19 cellular contexts compared by ENCODE assay signal in the genomic region with DNA sequence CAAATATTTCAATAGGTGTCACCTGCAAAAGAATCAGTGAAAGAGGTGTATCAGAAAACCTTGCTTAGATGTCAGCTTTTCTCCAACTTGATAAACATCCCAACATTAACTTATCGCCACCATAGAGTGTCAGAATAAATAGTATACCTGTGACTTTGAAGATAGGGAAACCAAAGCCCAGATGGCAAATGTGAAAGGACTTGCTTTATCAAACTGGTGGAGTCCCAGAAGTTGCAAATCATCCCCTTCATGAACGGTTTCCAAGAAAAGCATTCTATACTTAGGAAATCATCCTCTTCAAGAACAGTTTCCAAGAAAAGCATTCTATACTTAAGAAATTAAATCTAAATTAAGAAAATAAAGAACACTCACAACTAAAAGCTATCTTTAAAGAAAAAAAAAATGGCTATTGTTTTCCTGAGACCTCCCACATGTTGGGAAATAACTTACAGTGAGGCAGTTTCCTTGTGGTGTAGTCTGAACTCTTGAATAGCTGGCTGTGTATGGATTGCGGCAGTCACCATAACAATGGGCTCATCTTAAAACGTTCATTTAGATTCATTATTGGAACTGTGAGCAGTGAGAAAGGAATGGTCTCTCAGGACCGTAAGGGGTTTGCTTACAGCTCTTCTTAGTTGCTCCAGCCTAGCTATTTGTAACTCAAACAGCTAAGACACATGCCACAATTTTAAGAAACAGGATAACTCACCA. TPM values are rescaled to one million over a fixed set of nuclear protein-coding genes. Genes with fewer than 3 reads are reported as not detected.
DNase-seq lines count a peak whose midpoint lies in the region; ATAC-seq, FAIRE-seq and TF ChIP-seq lines count a peak whose summit lies in the region.
"Had no signal": no experiment of that assay in that cellular context is flagged by ENCODE, and none has a peak within 500 bp of the region (broad histone marks: within the 10 kb centered on the region; RNA-seq: fewer than 3 reads in every experiment).

No MANE protein-coding gene starts in this region.

- FAIRE-seq in endothelial cell of umbilical vein (lab: Jason Lieb, UNC): no peak

- dilution Hi-C loops in endothelial cell of umbilical vein (cut with MboI; ENCODE audit: extremely low pct_ligation_motif_present, low sequenced_read_pairs): no loop called here

- ATAC-seq in GM23338 (no peak), HG03469 (IDR thresholded peaks at IDR 0.05; ENCODE audit: unreplicated experiment) (no peak)
- ATAC-seq: naive thymus-derived CD8-positive, alpha-beta T cell had no signal

- H3K4me1 Mint-ChIP-seq in GM23338 (peaks cover 12% of the 10 kb centered on the region; the same call in 2 of the 3 replicates), nephron progenitor cell (no peaks in the 10 kb centered on the region)
- H3K4me1 Mint-ChIP-seq: activated B cell treated with CpG ODN at 0.5 μM for 24 hours; CD4-positive, alpha-beta memory T cell; naive thymus-derived CD8-positive, alpha-beta T cell had no signal

- H2AFZ ChIP-seq in GM23338: no peak overlapping the region
- H2AFZ ChIP-seq in endothelial cell of umbilical vein (ENCODE audit: low read depth, low read length): no peak overlapping the region

- H3K27ac ChIP-seq in GM23338 (ENCODE audit: low read depth) (peak overlapping the region; percentile 63; the same call in 1 of the 2 replicates), endothelial cell of umbilical vein (ENCODE audit: insufficient read depth, low read depth, low read length) (no peak overlapping the region), neutrophil (peak overlapping the region; percentile 15)

- POLR2A ChIA-PET in endothelial cell of umbilical vein (lab: Charles Lee): interaction anchor here (0.6 kb wide), 1 partner anchor 9 kb away, joined by 4 read pairs; no protein-coding TSS in a partner anchor

- H3K9me3 ChIP-seq in endothelial cell of umbilical vein (replicated peaks; ENCODE audit: control insufficient read depth, insufficient read depth, low read length) (no peaks in the 10 kb centered on the region), neutrophil (no peaks in the 10 kb centered on the region)

- H3K4me3 Mint-ChIP-seq in GM23338: no peak overlapping the region
- no peak overlapping the region for H3K4me3 Mint-ChIP-seq in nephron progenitor cell
- H3K4me3 Mint-ChIP-seq: activated B cell treated with CpG ODN at 0.5 μM for 24 hours; activated naive CD8-positive, alpha-beta T cell; CD4-positive, alpha-beta memory T cell; dendritic cell treated with granulocyte-macrophage colony-stimulating factor and Interleukin-4, amounts not matched to agents 40 ng/mL and 50 ng/mL, for 4 days; naive thymus-derived CD8-positive, alpha-beta T cell had no signal

- TF ChIP-seq CTCF in GM23338 (conservative IDR thresholded peaks at IDR 0.05; ENCODE audit: low read depth in 2 of 2) (no peak), endothelial cell of umbilical vein (IDR thresholded peaks at IDR 0.05; ENCODE audit: extremely low read depth in 1 of 2, insufficient read depth in 1 of 2, low read depth in 1 of 2, low read length in 2 of 2) (no peak), neutrophil (IDR thresholded peaks at IDR 0.05) (no peak), nephron progenitor cell (IDR thresholded peaks at IDR 0.05) (no peak)

- BruUV-seq in endothelial cell of umbilical vein (replicated peaks; lab: Mats Ljungman, UMichigan): no TSS peak

- peaks cover 3% of the 10 kb centered on the region; the same call in 2 of the 3 replicates for H3K9me3 Mint-ChIP-seq in GM23338
- peaks cover 13% of the 10 kb centered on the region for H3K9me3 Mint-ChIP-seq in nephron progenitor cell
- H3K9me3 Mint-ChIP-seq: dendritic cell treated with granulocyte-macrophage colony-stimulating factor and Interleukin-4, amounts not matched to agents 40 ng/mL and 50 ng/mL, for 4 days had no signal

- TF ChIP-seq POLR2A in endothelial cell of umbilical vein (IDR thresholded peaks at IDR 0.05; ENCODE audit: low read depth, low read length): no peak

- no peaks in the 10 kb centered on the region for H3F3A ChIP-seq in GM23338 (replicated peaks; ENCODE audit: low read depth)

- DNase-seq in GM23338 (ENCODE audit: low spot score): no peak
- DNase-seq in OCI-M1 (lab: John Stamatoyannopoulos, UW): peak; percentile 91
- peak; percentile 72 for DNase-seq in endothelial cell of umbilical vein (ENCODE audit: low read depth, low spot score)
- no peak for DNase-seq in 8988T
- no peak for DNase-seq in midbrain (lab: John Stamatoyannopoulos, UW)
- DNase-seq in nephron progenitor cell: no peak
- DNase-seq: activated B cell treated with CpG ODN at 0.5 μM for 24 hours; activated CD8-positive, alpha-beta memory T cell treated with anti-CD3 and anti-CD28 coated beads, Interleukin-2, amount 50 U/mL, for 48 hours; CD4-positive, alpha-beta memory T cell; H7; Karpas-422; naive thymus-derived CD8-positive, alpha-beta T cell; NCI-H2107 had no signal

- no peaks in the 10 kb centered on the region for H3K9me2 ChIP-seq in GM23338 (ENCODE audit: insufficient read depth)

- no peak overlapping the region for H3K4me3 ChIP-seq in GM23338
- no peak overlapping the region for H3K4me3 ChIP-seq in endothelial cell of umbilical vein (replicated peaks in 1 of 3; ENCODE audit: insufficient read depth in 1 of 3, low read depth in 1 of 3, low read length in 3 of 3)
- no peak overlapping the region for H3K4me3 ChIP-seq in neutrophil (ENCODE audit: low read depth in 1 of 2, low read length in 1 of 2)

- H3K9me1 ChIP-seq in endothelial cell of umbilical vein (replicated peaks; ENCODE audit: control insufficient read depth, extremely low read depth, insufficient read depth, low read length): no peaks in the 10 kb centered on the region

- H3K27me3 ChIP-seq in GM23338 (ENCODE audit: insufficient read depth) (no peaks in the 10 kb centered on the region), endothelial cell of umbilical vein (ENCODE audit: control insufficient read depth in 2 of 2, insufficient read depth in 2 of 2, low read length in 2 of 2) (no peaks in the 10 kb centered on the region), neutrophil (no peaks in the 10 kb centered on the region)

- H4K20me1 ChIP-seq in GM23338 (replicated peaks; ENCODE audit: insufficient read depth): no peaks in the 10 kb centered on the region
- H4K20me1 ChIP-seq in endothelial cell of umbilical vein (replicated peaks; ENCODE audit: control insufficient read depth, extremely low read depth, insufficient read depth, low read length): no peaks in the 10 kb centered on the region

- H3K36me3 ChIP-seq in GM23338 (ENCODE audit: insufficient read depth) (no peaks in the 10 kb centered on the region), endothelial cell of umbilical vein (ENCODE audit: control insufficient read depth in 2 of 2, extremely low read depth in 1 of 2, insufficient read depth in 2 of 2, low read length in 2 of 2) (peaks cover 5 to 9% of the 10 kb centered on the region in 2 experiments), neutrophil (peaks cover 27% of the 10 kb centered on the region)

- CTCF ChIA-PET in endothelial cell of umbilical vein (lab: Charles Lee): interaction anchor here (0.7 to 1.5 kb wide), 8 partner anchors 12 to 745 kb away, joined by 3 to 4 read pairs (median 3); no protein-coding TSS in a partner anchor

- intact Hi-C loops in endothelial cell of umbilical vein (cut with micrococcal nuclease): no loop called here

- H3K9ac ChIP-seq in endothelial cell of umbilical vein (replicated peaks; ENCODE audit: extremely low read depth, insufficient read depth, low read length): no peak overlapping the region

- peaks cover 11% of the 10 kb centered on the region; the same call in 1 of the 2 replicates for H3K4me1 ChIP-seq in GM23338 (ENCODE audit: insufficient read depth)
- H3K4me1 ChIP-seq in endothelial cell of umbilical vein (ENCODE audit: control insufficient read depth, extremely low read depth, insufficient read depth, low read length): no peaks in the 10 kb centered on the region
- peaks cover 0 to 9% of the 10 kb centered on the region in 2 experiments for H3K4me1 ChIP-seq in neutrophil (ENCODE audit: control insufficient read depth in 1 of 2, insufficient read depth in 1 of 2, low read depth in 1 of 2, low read length in 1 of 2)

- H3K36me3 Mint-ChIP-seq in GM23338 (ENCODE audit: low read depth): peaks cover 17% of the 10 kb centered on the region; the same call in 2 of the 3 replicates
- peaks cover 61% of the 10 kb centered on the region for H3K36me3 Mint-ChIP-seq in nephron progenitor cell (ENCODE audit: low read depth)

- no peak overlapping the region for H3K4me2 ChIP-seq in GM23338
- H3K4me2 ChIP-seq in endothelial cell of umbilical vein (ENCODE audit: insufficient read depth, low read length): no peak overlapping the region

- H3K27me3 Mint-ChIP-seq in GM23338 (ENCODE audit: insufficient read depth, low read depth, poor library complexity) (peaks cover 6% of the 10 kb centered on the region), nephron progenitor cell (ENCODE audit: low read depth, poor library complexity) (no peaks in the 10 kb centered on the region)
- H3K27me3 Mint-ChIP-seq: activated B cell treated with CpG ODN at 0.5 μM for 24 hours; activated naive CD8-positive, alpha-beta T cell; CD4-positive, alpha-beta memory T cell; dendritic cell treated with granulocyte-macrophage colony-stimulating factor and Interleukin-4, amounts not matched to agents 40 ng/mL and 50 ng/mL, for 4 days; naive thymus-derived CD8-positive, alpha-beta T cell had no signal

- H3K27ac Mint-ChIP-seq in GM23338 (0 out of 2 replicates have a peak overlapping the region, but pooled peaks have one; percentile 67), nephron progenitor cell (no peak overlapping the region)
- H3K27ac Mint-ChIP-seq: activated B cell treated with CpG ODN at 0.5 μM for 24 hours; activated naive CD8-positive, alpha-beta T cell; CD4-positive, alpha-beta memory T cell; dendritic cell treated with granulocyte-macrophage colony-stimulating factor and Interleukin-4, amounts not matched to agents 40 ng/mL and 50 ng/mL, for 4 days; naive thymus-derived CD8-positive, alpha-beta T cell had no signal

- H3K79me2 ChIP-seq in GM23338 (replicated peaks; ENCODE audit: insufficient read depth) (no peaks in the 10 kb centered on the region), endothelial cell of umbilical vein (ENCODE audit: control insufficient read depth, insufficient read depth, low read length) (no peaks in the 10 kb centered on the region)

TF ChIP-seq in GM23338, 12 proteins besides CTCF, POLR2A, EP300 and RAD21 (continues in another document):
- no peak for TF ChIP-seq ZNF114 (CRISPR knock-in tag; IDR thresholded peaks at IDR 0.05)

RNA-seq across cellular contexts. Expression of gene GHSR, which starts 56.5 kb away (rescaled TPM):
- not detected in 2 replicates for total RNA-seq in GM23338 (2014; rRNA removed; shearing (Covaris generic))
- polyA plus RNA-seq in GM23338 (2016; fragmentation: Nextera tagmentation; extraction: Ambion mirVana) (not detected in 2 replicates), endothelial cell of umbilical vein (not detected in 2 replicates)
- not detected in 2 replicates for total RNA-seq in endothelial cell of umbilical vein
- not detected in 2 replicates for polyA plus RNA-seq in endothelial cell of umbilical vein (2011; cell fraction: cytosol; rRNA removed)
- not detected in 2 replicates for polyA plus RNA-seq in endothelial cell of umbilical vein (2011; cell fraction: nucleus; rRNA removed)
- not detected in 2 replicates for polyA plus RNA-seq in endothelial cell of umbilical vein (2012)
- not detected in 2 replicates for polyA minus RNA-seq in endothelial cell of umbilical vein
- polyA minus RNA-seq in endothelial cell of umbilical vein (2011; cell fraction: cytosol; rRNA and poly(A)+ RNA removed): not detected
- not detected in 2 replicates for polyA minus RNA-seq in endothelial cell of umbilical vein (2011; cell fraction: nucleus; rRNA and poly(A)+ RNA removed)
- total RNA-seq: activated B cell treated with CpG ODN at 0.5 μM for 24 hours; CD4-positive, alpha-beta memory T cell; H7; kidney epithelial cell; naive thymus-derived CD8-positive, alpha-beta T cell; subcutaneous adipose tissue had no signal
- polyA plus RNA-seq: CD4-positive, alpha-beta memory T cell; naive thymus-derived CD8-positive, alpha-beta T cell had no signal

Comparison
In these comparisons a context has a peak if more than half of its experiments do, and no peak if none do; other contexts are left out.
1. DNase-seq: peak in OCI-M1 (single experiment) and endothelial cell of umbilical vein (single experiment); none in GM23338 (single experiment), 8988T (single experiment), midbrain (single experiment) and nephron progenitor cell (single experiment).